8 cellular contexts compared by ENCODE assay signal in the genomic region with DNA sequence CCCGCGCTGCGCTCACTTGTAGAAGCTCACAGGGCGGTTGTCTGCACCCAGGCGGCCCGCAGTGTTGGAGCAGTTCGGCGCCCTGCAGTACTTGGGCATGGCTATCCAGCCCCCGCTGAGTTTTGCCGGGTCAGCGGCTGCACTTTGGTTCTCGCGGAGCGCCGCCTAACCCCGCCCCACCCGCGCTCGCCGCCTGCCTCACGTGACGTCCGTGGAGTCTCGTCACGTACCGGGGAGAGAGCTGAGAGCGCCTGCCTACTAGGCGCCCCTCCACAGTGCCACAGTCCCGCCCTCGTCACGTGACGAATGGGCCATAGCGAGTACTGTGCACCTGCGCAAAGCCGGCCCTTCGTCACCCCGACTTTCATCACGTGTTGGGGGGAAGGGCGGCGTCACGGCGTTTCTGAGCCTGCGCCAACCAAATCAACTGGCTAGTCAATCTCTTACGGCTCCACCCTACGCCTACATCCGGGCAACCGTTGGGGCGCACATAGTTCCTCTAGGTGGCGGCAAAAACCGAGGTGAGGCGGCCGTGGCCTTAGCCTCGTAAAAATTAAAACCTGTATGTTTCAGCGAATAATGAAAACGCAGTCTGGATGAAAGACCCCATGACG. TPM values are rescaled to one million over a fixed set of nuclear protein-coding genes. Genes with fewer than 3 reads are reported as not detected.
DNase-seq lines count a peak whose midpoint lies in the region; ATAC-seq and TF ChIP-seq lines count a peak whose summit lies in the region.

A gene with protein sequence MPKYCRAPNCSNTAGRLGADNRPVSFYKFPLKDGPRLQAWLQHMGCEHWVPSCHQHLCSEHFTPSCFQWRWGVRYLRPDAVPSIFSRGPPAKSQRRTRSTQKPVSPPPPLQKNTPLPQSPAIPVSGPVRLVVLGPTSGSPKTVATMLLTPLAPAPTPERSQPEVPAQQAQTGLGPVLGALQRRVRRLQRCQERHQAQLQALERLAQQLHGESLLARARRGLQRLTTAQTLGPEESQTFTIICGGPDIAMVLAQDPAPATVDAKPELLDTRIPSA (minus strand): TSS at position 167 of the 614 bp plus-strand sequence. CDS start 68 bp downstream, at position 99.

- peak; percentile 85 for ATAC-seq in HG03439 (IDR thresholded peaks at IDR 0.05; ENCODE audit: unreplicated experiment)
- peak; percentile 91 for ATAC-seq in activated CD4-positive, alpha-beta T cell treated with anti-CD3 and anti-CD28 coated beads for 36 hours

- POLR2A ChIA-PET in activated CD4-positive, alpha-beta T cell treated with anti-CD3 and anti-CD28 coated beads for 36 hours (lab: Charles Lee), result interaction anchor here (1.0 to 1.2 kb wide), 2 partner anchors 61 to 160 kb away, joined by 3 to 5 read pairs; a partner anchor contains a TSS

- peaks cover 14% of the 10 kb centered on the region for H3K4me1 Mint-ChIP-seq in activated CD4-positive, alpha-beta T cell treated with anti-CD3 and anti-CD28 coated beads for 36 hours

- intact Hi-C loops in activated CD4-positive, alpha-beta T cell treated with anti-CD3 and anti-CD28 coated beads for 36 hours (cut with DNase I, micrococcal nuclease), result loop anchor here (1.0 to 5.0 kb wide), 25 partner anchors 39 to 474 kb away; a partner anchor contains a TSS

- no peaks in the 10 kb centered on the region for H3K27me3 ChIP-seq in BE2C

- no peaks in the 10 kb centered on the region for H3K9me3 Mint-ChIP-seq in activated CD4-positive, alpha-beta T cell treated with anti-CD3 and anti-CD28 coated beads for 36 hours (ENCODE audit: low read depth)

- peak within 1 kb of the TSS; percentile 92 for H3K4me3 Mint-ChIP-seq in activated CD4-positive, alpha-beta T cell treated with anti-CD3 and anti-CD28 coated beads for 36 hours

- peak; percentile 72 for TF ChIP-seq POLR2A in GM19193 (IDR thresholded peaks at IDR 0.05; ENCODE audit: extremely low read depth, insufficient read depth, insufficient read length)

- DNase-seq in BE2C (peak; percentile 99), NCI-H510A (lab: John Stamatoyannopoulos, UW) (peak; percentile 95), kidney tubule cell (ENCODE audit: low spot score) (peak; percentile 99)
- peak; percentile 100 for DNase-seq in activated CD4-positive, alpha-beta T cell treated with anti-CD3 and anti-CD28 coated beads for 36 hours
- DNase-seq in stimulated activated CD4-positive, alpha-beta T cell treated with anti-CD3 and anti-CD28 coated beads, Interleukin-1b, Interleukin-23, amount 100 ng/mL, for 24 hours (ENCODE audit: low read depth in 4 of 4, low spot score in 1 of 4), result peak; percentile 95 to 100 (median 99)

- CTCF ChIA-PET in activated CD4-positive, alpha-beta T cell treated with anti-CD3 and anti-CD28 coated beads for 36 hours (lab: Charles Lee), result interaction anchor here (0.6 to 1.3 kb wide), 6 partner anchors 27 to 307 kb away, joined by 3 to 5 read pairs (median 3); a partner anchor contains a TSS

- peak within 1 kb of the TSS; percentile 97 for H3K27ac Mint-ChIP-seq in activated CD4-positive, alpha-beta T cell treated with anti-CD3 and anti-CD28 coated beads for 36 hours

- H3K4me3 ChIP-seq in BE2C (ENCODE audit: low read depth, low read length), result peak within 1 kb of the TSS; percentile 92

- H3K4me1 ChIP-seq in BE2C, result no peaks in the 10 kb centered on the region

- H3K9me3 ChIP-seq in BE2C, result no peaks in the 10 kb centered on the region

- no peaks in the 10 kb centered on the region for H3K36me3 Mint-ChIP-seq in activated CD4-positive, alpha-beta T cell treated with anti-CD3 and anti-CD28 coated beads for 36 hours (ENCODE audit: low read depth)

- H3K27ac ChIP-seq in cingulate gyrus (ENCODE audit: low read depth, low read length), result peak within 1 kb of the TSS; percentile 100

- H3K36me3 ChIP-seq in BE2C, result no peaks in the 10 kb centered on the region; the same call in 1 of the 2 replicates

- peak; percentile 52 for TF ChIP-seq CTCF in BE2C (IDR thresholded peaks at IDR 0.05; ENCODE audit: low read depth, low read length)

- H3K27me3 Mint-ChIP-seq in activated CD4-positive, alpha-beta T cell treated with anti-CD3 and anti-CD28 coated beads for 36 hours, result no peaks in the 10 kb centered on the region

RNA-seq across cellular contexts. Expression of the gene that starts here (rescaled TPM):
- polyA plus RNA-seq in BE2C (2012; ENCODE audit: insufficient read depth, insufficient read length, low read depth), result 14.1 TPM
- 1 to 10 TPM; 3.1 to 3.4 TPM for total RNA-seq in activated CD4-positive, alpha-beta T cell treated with anti-CD3 and anti-CD28 coated beads for 36 hours

Comparison
In these comparisons a context has a peak if more than half of its experiments do, and no peak if none do; other contexts are left out.
1. Peak in every context shown above with its lines: DNase-seq, ATAC-seq, H3K4me3 ChIP-seq and H3K27ac ChIP-seq.